In the genomic region with DNA sequence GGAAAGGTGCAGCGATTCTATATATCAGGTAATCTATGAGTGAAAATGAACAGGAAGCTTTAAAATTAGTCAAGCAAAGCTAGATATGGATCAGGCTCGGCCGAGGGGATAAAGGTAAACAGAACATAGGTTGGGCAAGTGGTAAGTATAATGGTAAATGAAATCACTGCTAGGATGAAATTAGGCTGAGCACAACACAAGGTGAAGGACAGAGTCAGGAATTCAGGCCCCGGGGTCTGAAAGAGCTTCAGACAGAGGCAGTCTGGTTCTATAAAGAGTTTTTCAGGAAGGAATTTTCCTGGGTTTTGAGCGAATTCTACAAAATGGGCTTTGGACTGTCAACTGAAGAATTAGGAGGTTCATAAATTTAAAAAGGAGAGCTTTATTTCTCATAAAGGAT, we compare ENCODE assay signal across 25 cellular contexts.
DNase-seq lines count a peak whose midpoint lies in the region; ATAC-seq and TF ChIP-seq lines count a peak whose summit lies in the region.
"Had no signal": no experiment of that assay in that cellular context is flagged by ENCODE, and none has a peak within 500 bp of the region (broad histone marks: within the 10 kb centered on the region; RNA-seq: fewer than 3 reads in every experiment).

No MANE protein-coding gene starts in this region.

- H3K4me3 Mint-ChIP-seq in WTC11, result no peak overlapping the region
- H3K4me3 Mint-ChIP-seq: CD4-positive, CD25-positive, alpha-beta regulatory T cell had no signal

- H3K23ac ChIP-seq in mesendoderm (ENCODE audit: low read length), result no peak overlapping the region

- in situ Hi-C loops in GM23248 (cut with MboI), result no loop called here

- WGBS in GM23248 (ENCODE audit: low coverage in 1 of 2, low lambda C conversion rate in 2 of 2, missing lambda C conversion rate in 2 of 2), 2 experiments, result 46 to 59% methylated on average over 5 of the region's 5 CpGs
- WGBS in mesendoderm (ENCODE audit: extremely low coverage, insufficient coverage, low lambda C conversion rate), result no CpG with 5 or more reads among the region's 5 CpGs
- 47% methylated on average over 5 of the region's 5 CpGs for WGBS in smooth muscle cell (ENCODE audit: low lambda C conversion rate)

- TF ChIP-seq CTCF in WTC11 (IDR thresholded peaks at IDR 0.05), result no peak
- no peak for TF ChIP-seq CTCF in smooth muscle cell (IDR thresholded peaks at IDR 0.05; ENCODE audit: borderline replicate concordance, insufficient read depth, poor library complexity, severe bottlenecking)
- no peak for TF ChIP-seq CTCF in coronary artery (IDR thresholded peaks at IDR 0.05)
- TF ChIP-seq CTCF in mucosa of descending colon (IDR thresholded peaks at IDR 0.05), result no peak

- H3K27ac Mint-ChIP-seq in WTC11, result no peak overlapping the region
- H3K27ac Mint-ChIP-seq: CD4-positive, CD25-positive, alpha-beta regulatory T cell had no signal

- H3K18ac ChIP-seq in mesendoderm (ENCODE audit: low read length), result peak overlapping the region; percentile 68

- no peak overlapping the region for H3K4me2 ChIP-seq in GM23248 (ENCODE audit: unreplicated experiment)
- no peak overlapping the region for H3K4me2 ChIP-seq in mesendoderm (ENCODE audit: low read length)
- peak overlapping the region; percentile 74 for H3K4me2 ChIP-seq in smooth muscle cell

- H3K27me3 ChIP-seq in GM23248 (replicated peaks; ENCODE audit: insufficient read depth), result no peaks in the 10 kb centered on the region
- H3K27me3 ChIP-seq in mesendoderm (ENCODE audit: insufficient read depth, low read length, poor library complexity), result no peaks in the 10 kb centered on the region
- H3K27me3 ChIP-seq in smooth muscle cell (ENCODE audit: low read depth), result no peaks in the 10 kb centered on the region
- H3K27me3 ChIP-seq: SJSA1 had no signal

- H3K9ac ChIP-seq in GM23248, result no peak overlapping the region
- no peak overlapping the region for H3K9ac ChIP-seq in mesendoderm (ENCODE audit: low read length)
- no peak overlapping the region for H3K9ac ChIP-seq in smooth muscle cell (ENCODE audit: low read depth)

- peak; percentile 58; the same call in 1 of the 2 replicates for ATAC-seq in WTC11
- ATAC-seq in mucosa of descending colon, result no peak
- ATAC-seq: K562 had no signal

- H3K27me3 Mint-ChIP-seq in WTC11 (ENCODE audit: low read depth), result no peaks in the 10 kb centered on the region
- H3K27me3 Mint-ChIP-seq: CD4-positive, CD25-positive, alpha-beta regulatory T cell had no signal

- peaks cover 13% of the 10 kb centered on the region for H3K4me1 ChIP-seq in GM23248 (ENCODE audit: insufficient read depth)
- H3K4me1 ChIP-seq in mesendoderm (ENCODE audit: control insufficient read depth, low read depth, low read length), result no peaks in the 10 kb centered on the region
- H3K4me1 ChIP-seq in smooth muscle cell (ENCODE audit: low read depth), result no peaks in the 10 kb centered on the region
- H3K4me1 ChIP-seq in mucosa of descending colon (ENCODE audit: low read depth), result no peaks in the 10 kb centered on the region
- H3K4me1 ChIP-seq: SJSA1 had no signal

- no peak overlapping the region for H3K56ac ChIP-seq in mesendoderm (ENCODE audit: low read length)

- no peak overlapping the region for H4K8ac ChIP-seq in mesendoderm (ENCODE audit: low read depth, low read length)

- H2BK120ac ChIP-seq in mesendoderm (ENCODE audit: low read depth, low read length), result peak overlapping the region; percentile 21

- peaks cover 47% of the 10 kb centered on the region for H3K4me1 Mint-ChIP-seq in WTC11
- H3K4me1 Mint-ChIP-seq: CD4-positive, CD25-positive, alpha-beta regulatory T cell had no signal

- H2AFZ ChIP-seq in GM23248 (peak overlapping the region; percentile 33; the same call in 1 of the 2 replicates), smooth muscle cell (ENCODE audit: low read depth) (peak overlapping the region; percentile 26)

- H3K79me1 ChIP-seq in mesendoderm (ENCODE audit: low read length), result no peaks in the 10 kb centered on the region

- no peak overlapping the region for H3K4ac ChIP-seq in mesendoderm (ENCODE audit: low read depth, low read length)

- H2AK5ac ChIP-seq in mesendoderm (ENCODE audit: low read length), result no peak overlapping the region

- H3F3A ChIP-seq in GM23248 (ENCODE audit: insufficient read depth) (no peaks in the 10 kb centered on the region), smooth muscle cell (ENCODE audit: low read depth) (no peaks in the 10 kb centered on the region)

- H2BK15ac ChIP-seq in mesendoderm (replicated peaks; ENCODE audit: low read depth), result no peak overlapping the region

- no peaks in the 10 kb centered on the region for H3K36me3 Mint-ChIP-seq in WTC11
- H3K36me3 Mint-ChIP-seq: CD4-positive, CD25-positive, alpha-beta regulatory T cell had no signal

- H3K36me3 ChIP-seq in GM23248 (ENCODE audit: low read depth) (no peaks in the 10 kb centered on the region), mesendoderm (ENCODE audit: control insufficient read depth, insufficient read depth, low read length) (no peaks in the 10 kb centered on the region), smooth muscle cell (ENCODE audit: low read depth) (no peaks in the 10 kb centered on the region), mucosa of descending colon (ENCODE audit: low read depth) (no peaks in the 10 kb centered on the region)
- H3K36me3 ChIP-seq: SJSA1 had no signal

- POLR2A ChIA-PET in WTC11 (lab: Charles Lee), result no interaction called here

- no peaks in the 10 kb centered on the region for H3K9me3 Mint-ChIP-seq in WTC11

- no peaks in the 10 kb centered on the region for H3K79me2 ChIP-seq in GM23248 (ENCODE audit: insufficient read depth)
- H3K79me2 ChIP-seq in mesendoderm (ENCODE audit: control insufficient read depth, insufficient read depth, low read length), result no peaks in the 10 kb centered on the region
- H3K79me2 ChIP-seq in smooth muscle cell (ENCODE audit: low read depth), result no peaks in the 10 kb centered on the region

- DNase-seq in GM23248 (no peak), WTC11 (ENCODE audit: low spot score) (no peak), mesendoderm (no peak), smooth muscle cell (lab: John Stamatoyannopoulos, UW; ENCODE audit: unreplicated experiment) (no peak), coronary artery (ENCODE audit: low spot score) (no peak), mucosa of descending colon (no peak)
- no peak for DNase-seq in stimulated activated CD4-positive, alpha-beta T cell treated with anti-CD3 and anti-CD28 coated beads, Interleukin-1b, Interleukin-23, amount 100 ng/mL, for 48 hours
- DNase-seq: 8988T; ACHN; CD4-positive, CD25-positive, alpha-beta regulatory T cell; DMS53; EL; GF-D8; Kasumi-1; NCI-H1105; NCI-H1436 treated with DMSO at 0.1 percent for 48 hours; NCI-H187 treated with DMSO at 0.1 percent for 48 hours; NCI-H2171 treated with DMSO at 0.1 percent for 48 hours; NCI-H524; NCI-H748 treated with DMSO at 0.1 percent for 48 hours; NK-92 treated with Interleukin-12 subunit alpha and Interleukin-12 subunit beta, amount 100 ng/mL, for 24 hours; Right ventricle myocardium superior; RPMI8226 had no signal

- H3K4me3 ChIP-seq in GM23248 (no peak overlapping the region), mesendoderm (ENCODE audit: low read length) (no peak overlapping the region), smooth muscle cell (no peak overlapping the region), coronary artery (no peak overlapping the region), mucosa of descending colon (no peak overlapping the region)
- H3K4me3 ChIP-seq: K562, SJSA1 had no signal

- intact Hi-C loops in mucosa of descending colon (cut with DNase I, micrococcal nuclease), result no loop called here

- no peaks in the 10 kb centered on the region; the same call in 1 of the 2 replicates for H3K9me2 ChIP-seq in GM23248 (ENCODE audit: insufficient read depth)

- no peaks in the 10 kb centered on the region for H4K20me1 ChIP-seq in GM23248 (ENCODE audit: insufficient read depth)
- H4K20me1 ChIP-seq in smooth muscle cell (ENCODE audit: low read depth), result no peaks in the 10 kb centered on the region

- no peak overlapping the region for H2BK5ac ChIP-seq in mesendoderm (ENCODE audit: low read length)

- H4K5ac ChIP-seq in mesendoderm (ENCODE audit: low read length), result no peak overlapping the region

- CTCF ChIA-PET in WTC11 (lab: Charles Lee), result no interaction called here

- H3K27ac ChIP-seq in GM23248 (no peak overlapping the region), mesendoderm (ENCODE audit: low read depth, low read length) (no peak overlapping the region), smooth muscle cell (ENCODE audit: low read depth) (peak overlapping the region; percentile 41), coronary artery (no peak overlapping the region)
- H3K27ac ChIP-seq: SJSA1 had no signal

- H3K9me3 ChIP-seq in GM23248 (ENCODE audit: low read depth) (no peaks in the 10 kb centered on the region), smooth muscle cell (replicated peaks; ENCODE audit: low read depth) (no peaks in the 10 kb centered on the region), mucosa of descending colon (peaks cover 6% of the 10 kb centered on the region)
- H3K9me3 ChIP-seq: SJSA1 had no signal

TF ChIP-seq in WTC11, 78 proteins besides CTCF, POLR2A, EP300 and RAD21 (continues in another document):
- TF ChIP-seq, protein P1, sequence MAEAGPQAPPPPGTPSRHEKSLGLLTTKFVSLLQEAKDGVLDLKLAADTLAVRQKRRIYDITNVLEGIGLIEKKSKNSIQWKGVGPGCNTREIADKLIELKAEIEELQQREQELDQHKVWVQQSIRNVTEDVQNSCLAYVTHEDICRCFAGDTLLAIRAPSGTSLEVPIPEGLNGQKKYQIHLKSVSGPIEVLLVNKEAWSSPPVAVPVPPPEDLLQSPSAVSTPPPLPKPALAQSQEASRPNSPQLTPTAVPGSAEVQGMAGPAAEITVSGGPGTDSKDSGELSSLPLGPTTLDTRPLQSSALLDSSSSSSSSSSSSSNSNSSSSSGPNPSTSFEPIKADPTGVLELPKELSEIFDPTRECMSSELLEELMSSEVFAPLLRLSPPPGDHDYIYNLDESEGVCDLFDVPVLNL (CRISPR knock-in tag; IDR thresholded peaks at IDR 0.05; ENCODE audit: borderline replicate concordance, low read depth), result no peak
- TF ChIP-seq, protein P2, sequence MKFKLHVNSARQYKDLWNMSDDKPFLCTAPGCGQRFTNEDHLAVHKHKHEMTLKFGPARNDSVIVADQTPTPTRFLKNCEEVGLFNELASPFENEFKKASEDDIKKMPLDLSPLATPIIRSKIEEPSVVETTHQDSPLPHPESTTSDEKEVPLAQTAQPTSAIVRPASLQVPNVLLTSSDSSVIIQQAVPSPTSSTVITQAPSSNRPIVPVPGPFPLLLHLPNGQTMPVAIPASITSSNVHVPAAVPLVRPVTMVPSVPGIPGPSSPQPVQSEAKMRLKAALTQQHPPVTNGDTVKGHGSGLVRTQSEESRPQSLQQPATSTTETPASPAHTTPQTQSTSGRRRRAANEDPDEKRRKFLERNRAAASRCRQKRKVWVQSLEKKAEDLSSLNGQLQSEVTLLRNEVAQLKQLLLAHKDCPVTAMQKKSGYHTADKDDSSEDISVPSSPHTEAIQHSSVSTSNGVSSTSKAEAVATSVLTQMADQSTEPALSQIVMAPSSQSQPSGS (CRISPR knock-in tag; IDR thresholded peaks at IDR 0.05; ENCODE audit: borderline replicate concordance, low read depth), result no peak
